ENCODE assay signal across 20 cellular contexts in genomic region chr12:6386522-6386921, GRCh38. TPM values are rescaled to one million over a fixed set of nuclear protein-coding genes. Genes with fewer than 3 reads are reported as not detected.
"Had no signal": no experiment of that assay in that cellular context is flagged by ENCODE, and none has a peak within 500 bp of the region (broad histone marks: within the 10 kb centered on the region; RNA-seq: fewer than 3 reads in every experiment).

No MANE protein-coding gene starts in this region.

- DNase-seq: activated CD4-positive, alpha-beta T cell treated with anti-CD3 and anti-CD28 coated beads, Interleukin-2, amount 50 U/mL, for 1 hour; activated CD4-positive, CD25-positive, alpha-beta regulatory T cell; activated naive CD4-positive, alpha-beta T cell treated with anti-CD3 and anti-CD28 coated beads, Interleukin-2, amount 10 ng/mL, durations not matched to agents 7 days and 5 days; caudate nucleus; effector memory CD4-positive, alpha-beta T cell; head of caudate nucleus; ovary; stimulated activated CD4-positive, alpha-beta T cell treated with anti-CD3 and anti-CD28 coated beads, Interleukin-4, amount 100 ng/mL, for 4 hours; stimulated activated naive CD8-positive, alpha-beta T cell treated with anti-CD3 and anti-CD28 coated beads, Interleukin-15, amount 100 ng/mL, for 72 hours; T-helper 17 cell had no signal

- H3K36me3 ChIP-seq: ovary had no signal

- H3K9me3 ChIP-seq: adrenal gland, ovary had no signal

- FAIRE-seq: islet of Langerhans, TTC549 had no signal

- H3K9me3 Mint-ChIP-seq: activated naive CD4-positive, alpha-beta T cell treated with anti-CD3 and anti-CD28 coated beads, Interleukin-2, amount 10 ng/mL, durations not matched to agents 7 days and 5 days; activated T-helper 2 cell treated with anti-CD3 and anti-CD28 coated beads, Interferon-gamma antibody, Interleukin-2, Interleukin-4, amounts not matched to agents 10 μg/mL and 5 μg/mL and 100 μg/mL, durations not matched to agents 14 hours and 24 hours and 36 hours; memory B cell; stimulated activated naive CD8-positive, alpha-beta T cell treated with anti-CD3 and anti-CD28 coated beads, Interleukin-15, amount 100 ng/mL, for 72 hours had no signal

- H3K36me3 Mint-ChIP-seq: activated naive CD4-positive, alpha-beta T cell treated with anti-CD3 and anti-CD28 coated beads, Interleukin-2, amount 10 ng/mL, durations not matched to agents 7 days and 5 days; memory B cell had no signal

- H3K27ac Mint-ChIP-seq: activated naive CD4-positive, alpha-beta T cell treated with anti-CD3 and anti-CD28 coated beads, Interleukin-2, amount 10 ng/mL, durations not matched to agents 7 days and 5 days; activated T-helper 2 cell treated with anti-CD3 and anti-CD28 coated beads, Interferon-gamma antibody, Interleukin-2, Interleukin-4, amounts not matched to agents 10 μg/mL and 5 μg/mL and 100 μg/mL, durations not matched to agents 14 hours and 24 hours and 36 hours; memory B cell; T-helper 17 cell had no signal

- H3K4me1 Mint-ChIP-seq: memory B cell had no signal

- ATAC-seq: left lobe of liver; SK-N-SH treated with all-trans-retinoic acid at 6 μM for 48 hours; stimulated activated naive CD8-positive, alpha-beta T cell treated with anti-CD3 and anti-CD28 coated beads, Interleukin-15, amount 100 ng/mL, for 72 hours; T-helper 17 cell had no signal

- H3K4me3 Mint-ChIP-seq: activated naive CD4-positive, alpha-beta T cell treated with anti-CD3 and anti-CD28 coated beads, Interleukin-2, amount 10 ng/mL, durations not matched to agents 7 days and 5 days; memory B cell; stimulated activated naive CD8-positive, alpha-beta T cell treated with anti-CD3 and anti-CD28 coated beads, Interleukin-15, amount 100 ng/mL, for 72 hours had no signal

- H3K27me3 ChIP-seq: adrenal gland, ovary had no signal

- H3K4me3 ChIP-seq: ovary had no signal

RNA-seq across cellular contexts. Expression of gene LTBR, which starts 2.6 kb away (rescaled TPM):
- polyA plus RNA-seq: neural cell had no signal

RNA-seq across cellular contexts. Expression of gene SCNN1A, which starts 11.2 kb away (rescaled TPM):
- total RNA-seq: activated T-helper 2 cell treated with anti-CD3 and anti-CD28 coated beads, Interferon-gamma antibody, Interleukin-2, Interleukin-4, amounts not matched to agents 10 μg/mL and 5 μg/mL and 100 μg/mL, durations not matched to agents 14 hours and 24 hours and 36 hours had no signal
- polyA plus RNA-seq: neural cell had no signal

RNA-seq across cellular contexts. Expression of gene CD27, which starts 58.2 kb away (rescaled TPM):
- total RNA-seq: epithelial cell of proximal tubule, renal cortical epithelial cell had no signal
- polyA plus RNA-seq: neural cell had no signal
